Comparison of ENCODE assay signal across 20 cellular contexts in genomic region chr3:1578105-1578833, GRCh38.
A peak's percentile ranks its signal among the peaks of the same experiment; 100 is the strongest.
DNase-seq lines count a peak whose midpoint lies in the region; ATAC-seq and TF ChIP-seq lines count a peak whose summit lies in the region.
"Had no signal": no experiment of that assay in that cellular context is flagged by ENCODE, and none has a peak within 500 bp of the region (broad histone marks: within the 10 kb centered on the region; RNA-seq: fewer than 3 reads in every experiment).

No MANE protein-coding gene starts in this region.

- H3K4me1 ChIP-seq in SJCRH30 (no peaks in the 10 kb centered on the region), breast epithelium (no peaks in the 10 kb centered on the region)

- H3K27ac ChIP-seq in SJCRH30: no peak overlapping the region
- peak overlapping the region; percentile 50 to 55 for H3K27ac ChIP-seq in breast epithelium
- H3K27ac ChIP-seq: GM23248, PC-9 had no signal

- no peaks in the 10 kb centered on the region for H3K36me3 ChIP-seq in SJCRH30
- H3K36me3 ChIP-seq in breast epithelium: no peaks in the 10 kb centered on the region

- DNase-seq in SJCRH30: peak in 1 of 2 experiments; percentile 11
- no peak for DNase-seq in breast epithelium (ENCODE audit: low spot score in 2 of 2)
- DNase-seq in iris pigment epithelial cell (ENCODE audit: low read depth): peak; percentile 0
- DNase-seq in sciatic nerve (ENCODE audit: low spot score): no peak
- no peak for DNase-seq in NCI-H1092 (lab: John Stamatoyannopoulos, UW)
- no peak for DNase-seq in OCI-M2 (lab: John Stamatoyannopoulos, UW; ENCODE audit: unreplicated experiment)
- DNase-seq in activated naive CD4-positive, alpha-beta T cell (lab: John Stamatoyannopoulos, UW): no peak
- DNase-seq: ACHN; Calu3; CD4-positive, CD25-positive, alpha-beta regulatory T cell; DND-41; GDM1; GM23248; HFFc6; MM.1S; NCI-H1105 treated with DMSO at 0.1 percent for 48 hours; NCI-H187 treated with DMSO at 0.1 percent for 48 hours; NCI-H446; PC-9 had no signal

- peak overlapping the region; percentile 21; the same call in 1 of the 2 replicates for H3K4me3 ChIP-seq in SJCRH30
- H3K4me3 ChIP-seq in breast epithelium: peak overlapping the region in 2 of 3 donors; percentile 27 to 41
- H3K4me3 ChIP-seq: GM23248, PC-9 had no signal

- intact Hi-C loops in breast epithelium (cut with DNase I; ENCODE audit: low total_unique reads) (no loop called here), sciatic nerve (cut with DNase I) (no loop called here)

- TF ChIP-seq POLR2A in breast epithelium (IDR thresholded peaks at IDR 0.05): no peak

- H3K9me3 ChIP-seq in SJCRH30 (replicated peaks) (no peaks in the 10 kb centered on the region), breast epithelium (no peaks in the 10 kb centered on the region)

- no peak for TF ChIP-seq CTCF in breast epithelium (IDR thresholded peaks at IDR 0.05)

- ATAC-seq in sciatic nerve (peak; percentile 97), GM18861 (IDR thresholded peaks at IDR 0.05; ENCODE audit: unreplicated experiment) (no peak)

- H3K27me3 ChIP-seq in SJCRH30 (no peaks in the 10 kb centered on the region), breast epithelium (no peaks in the 10 kb centered on the region)
